In genomic region chr14:24155100-24155499, GRCh38 we compare ENCODE assay signal across 15 cellular contexts.
"Had no signal": no experiment of that assay in that cellular context is flagged by ENCODE, and none has a peak within 500 bp of the region (broad histone marks: within the 10 kb centered on the region; RNA-seq: fewer than 3 reads in every experiment).

No MANE protein-coding gene starts in this region.

- H3K27ac ChIP-seq: coronary artery, left ventricle myocardium inferior, ovary, sigmoid colon had no signal

- H3K36me3 ChIP-seq: ovary had no signal

- H3K9me3 Mint-ChIP-seq: nephron progenitor cell had no signal

- H3K27me3 ChIP-seq: ovary, sigmoid colon had no signal

- H3K4me1 ChIP-seq: sigmoid colon had no signal

- DNase-seq: activated effector memory CD4-positive, alpha-beta T cell treated with anti-CD3 and anti-CD28 coated beads, Interleukin-2, amount 50 U/mL, for 16 hours; activated T-cell treated with anti-CD3 and anti-CD28 coated beads, Interleukin-2, amount 50 U/mL, for 1 hour; effector CD4-positive, alpha-beta T cell; foreskin melanocyte; left ventricle myocardium inferior; mesenchymal stem cell; nephron progenitor cell; ovary; sigmoid colon; stimulated activated CD4-positive, alpha-beta T cell treated with anti-CD3 and anti-CD28 coated beads, Interleukin-4, amount 100 ng/mL, for 1 hour; stimulated activated CD8-positive, alpha-beta memory T cell treated with anti-CD3 and anti-CD28 coated beads, Interleukin-4, amount 100 ng/mL, for 48 hours; T-helper 9 cell had no signal

- H3K4me3 ChIP-seq: coronary artery, left ventricle myocardium inferior, ovary, sigmoid colon had no signal

- H3K9me3 ChIP-seq: left ventricle myocardium inferior, ovary, sigmoid colon had no signal

- H3K4me3 Mint-ChIP-seq: nephron progenitor cell had no signal

- FAIRE-seq: keratinocyte, urothelium cell line had no signal
